Comparison of ENCODE assay signal across 16 cellular contexts in the genomic region with DNA sequence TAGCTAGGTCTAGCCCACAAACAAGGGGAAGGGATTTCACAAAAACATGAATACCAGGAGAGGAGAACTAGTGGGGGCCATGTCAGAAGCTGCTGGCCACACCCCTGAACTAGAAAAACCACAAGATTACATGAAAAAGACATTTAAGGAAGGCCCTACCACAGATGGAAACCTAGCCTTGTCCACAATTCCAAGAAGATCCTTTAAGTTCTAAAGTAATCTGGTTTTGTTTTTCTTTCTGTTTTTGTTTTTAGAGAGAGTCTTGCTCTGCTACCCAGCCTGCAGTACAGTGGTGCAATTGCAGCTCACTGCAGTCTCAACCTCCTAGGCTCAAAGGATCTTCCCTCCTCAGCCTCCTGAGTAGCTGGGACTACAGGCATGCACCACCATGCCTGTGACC. TPM values are rescaled to one million over a fixed set of nuclear protein-coding genes. Genes with fewer than 3 reads are reported as not detected.
A peak's percentile ranks its signal among the peaks of the same experiment; 100 is the strongest.
DNase-seq lines count a peak whose midpoint lies in the region; ATAC-seq and TF ChIP-seq lines count a peak whose summit lies in the region.
"Had no signal": no experiment of that assay in that cellular context is flagged by ENCODE, and none has a peak within 500 bp of the region (broad histone marks: within the 10 kb centered on the region; RNA-seq: fewer than 3 reads in every experiment).

No MANE protein-coding gene starts in this region.

- H3K27me3 Mint-ChIP-seq in activated naive CD8-positive, alpha-beta T cell treated with anti-CD3 and anti-CD28 coated beads for 36 hours, result no peaks in the 10 kb centered on the region
- H3K27me3 Mint-ChIP-seq in activated naive CD8-positive, alpha-beta T cell treated with anti-CD3 and anti-CD28 coated beads, Interleukin-2, amount 50 U/mL, for 24 hours, result peaks cover 2% of the 10 kb centered on the region
- H3K27me3 Mint-ChIP-seq in activated CD8-positive, alpha-beta T cell treated with anti-CD3 and anti-CD28 coated beads for 36 hours, result no peaks in the 10 kb centered on the region
- H3K27me3 Mint-ChIP-seq in stimulated activated naive B cell treated with anti-CD40 and anti-IgM and Interleukin-4, amounts not matched to agents 10 μg/mL and 1 μg/mL and 100 μg/mL, for 72 hours, result peaks cover 0 to 4% of the 10 kb centered on the region in 2 donors
- H3K27me3 Mint-ChIP-seq: CD4-positive, alpha-beta T cell had no signal

- H3K4me1 ChIP-seq in sigmoid colon, result no peaks in the 10 kb centered on the region

- no peak for TF ChIP-seq EP300 in sigmoid colon (IDR thresholded peaks at IDR 0.05)

- intact Hi-C loops in activated CD8-positive, alpha-beta T cell treated with anti-CD3 and anti-CD28 coated beads for 36 hours (cut with micrococcal nuclease), result no loop called here
- intact Hi-C loops in sigmoid colon (cut with DNase I), result no loop called here

- no peak overlapping the region for H3K27ac ChIP-seq in sigmoid colon

- H3K9me3 Mint-ChIP-seq in activated naive CD8-positive, alpha-beta T cell treated with anti-CD3 and anti-CD28 coated beads for 36 hours, result peaks cover 16% of the 10 kb centered on the region
- peaks cover 8% of the 10 kb centered on the region for H3K9me3 Mint-ChIP-seq in activated naive CD8-positive, alpha-beta T cell treated with anti-CD3 and anti-CD28 coated beads, Interleukin-2, amount 50 U/mL, for 24 hours
- H3K9me3 Mint-ChIP-seq in activated CD8-positive, alpha-beta T cell treated with anti-CD3 and anti-CD28 coated beads for 36 hours, result peaks cover 13% of the 10 kb centered on the region
- peaks cover 0 to 5% of the 10 kb centered on the region in 2 donors for H3K9me3 Mint-ChIP-seq in stimulated activated naive B cell treated with anti-CD40 and anti-IgM and Interleukin-4, amounts not matched to agents 10 μg/mL and 1 μg/mL and 100 μg/mL, for 72 hours

- CTCF ChIA-PET in activated CD8-positive, alpha-beta T cell treated with anti-CD3 and anti-CD28 coated beads for 36 hours (lab: Charles Lee), result interaction anchor here (0.9 to 3.1 kb wide), 8 partner anchors 9 to 64 kb away, joined by 3 to 20 read pairs (median 5); no protein-coding TSS in a partner anchor

- peak overlapping the region; percentile 44 for H3K27ac Mint-ChIP-seq in activated naive CD8-positive, alpha-beta T cell treated with anti-CD3 and anti-CD28 coated beads for 36 hours
- H3K27ac Mint-ChIP-seq in activated naive CD8-positive, alpha-beta T cell treated with anti-CD3 and anti-CD28 coated beads, Interleukin-2, amount 50 U/mL, for 24 hours, result no peak overlapping the region
- peak overlapping the region; percentile 70 for H3K27ac Mint-ChIP-seq in activated CD8-positive, alpha-beta T cell treated with anti-CD3 and anti-CD28 coated beads for 36 hours
- peak overlapping the region; percentile 48 for H3K27ac Mint-ChIP-seq in stimulated activated naive B cell treated with anti-CD40 and anti-IgM and Interleukin-4, amounts not matched to agents 10 μg/mL and 1 μg/mL and 100 μg/mL, for 72 hours
- H3K27ac Mint-ChIP-seq: activated naive CD4-positive, alpha-beta T cell treated with anti-CD3 and anti-CD28 coated beads for 36 hours; CD4-positive, alpha-beta T cell; endodermal cell had no signal

- peaks cover 15% of the 10 kb centered on the region for H3K36me3 Mint-ChIP-seq in activated naive CD8-positive, alpha-beta T cell treated with anti-CD3 and anti-CD28 coated beads for 36 hours
- no peaks in the 10 kb centered on the region for H3K36me3 Mint-ChIP-seq in activated naive CD8-positive, alpha-beta T cell treated with anti-CD3 and anti-CD28 coated beads, Interleukin-2, amount 50 U/mL, for 24 hours (ENCODE audit: low read depth)
- peaks cover 8% of the 10 kb centered on the region for H3K36me3 Mint-ChIP-seq in activated CD8-positive, alpha-beta T cell treated with anti-CD3 and anti-CD28 coated beads for 36 hours (ENCODE audit: low read depth)
- H3K36me3 Mint-ChIP-seq in stimulated activated naive B cell treated with anti-CD40 and anti-IgM and Interleukin-4, amounts not matched to agents 10 μg/mL and 1 μg/mL and 100 μg/mL, for 72 hours, result peaks cover 3 to 5% of the 10 kb centered on the region in 2 donors

- H3K4me3 ChIP-seq in NB4 (ENCODE audit: low read depth, low read length) (no peak overlapping the region), sigmoid colon (no peak overlapping the region)

- no peak overlapping the region for H3K4me3 Mint-ChIP-seq in activated naive CD8-positive, alpha-beta T cell treated with anti-CD3 and anti-CD28 coated beads for 36 hours
- H3K4me3 Mint-ChIP-seq in activated naive CD8-positive, alpha-beta T cell treated with anti-CD3 and anti-CD28 coated beads, Interleukin-2, amount 50 U/mL, for 24 hours, result no peak overlapping the region
- H3K4me3 Mint-ChIP-seq in activated CD8-positive, alpha-beta T cell treated with anti-CD3 and anti-CD28 coated beads for 36 hours, result no peak overlapping the region
- H3K4me3 Mint-ChIP-seq in stimulated activated naive B cell treated with anti-CD40 and anti-IgM and Interleukin-4, amounts not matched to agents 10 μg/mL and 1 μg/mL and 100 μg/mL, for 72 hours, result no peak overlapping the region
- H3K4me3 Mint-ChIP-seq: activated naive CD4-positive, alpha-beta T cell treated with anti-CD3 and anti-CD28 coated beads for 36 hours; CD4-positive, alpha-beta T cell; endodermal cell had no signal

- H3K27me3 ChIP-seq in sigmoid colon, result no peaks in the 10 kb centered on the region

- peaks cover 24% of the 10 kb centered on the region for H3K4me1 Mint-ChIP-seq in activated naive CD8-positive, alpha-beta T cell treated with anti-CD3 and anti-CD28 coated beads for 36 hours
- H3K4me1 Mint-ChIP-seq in activated naive CD8-positive, alpha-beta T cell treated with anti-CD3 and anti-CD28 coated beads, Interleukin-2, amount 50 U/mL, for 24 hours, result peaks cover 25% of the 10 kb centered on the region
- H3K4me1 Mint-ChIP-seq in activated CD8-positive, alpha-beta T cell treated with anti-CD3 and anti-CD28 coated beads for 36 hours (ENCODE audit: low read depth), result peaks cover 29% of the 10 kb centered on the region
- H3K4me1 Mint-ChIP-seq in stimulated activated naive B cell treated with anti-CD40 and anti-IgM and Interleukin-4, amounts not matched to agents 10 μg/mL and 1 μg/mL and 100 μg/mL, for 72 hours, result peaks cover 0 to 3% of the 10 kb centered on the region in 2 donors

- no peak for ATAC-seq in activated naive CD8-positive, alpha-beta T cell treated with anti-CD3 and anti-CD28 coated beads, Interleukin-2, amount 50 U/mL, for 24 hours
- peak; percentile 64 for ATAC-seq in activated CD8-positive, alpha-beta T cell treated with anti-CD3 and anti-CD28 coated beads for 36 hours
- no peak for ATAC-seq in stimulated activated naive B cell treated with anti-CD40 and anti-IgM and Interleukin-4, amounts not matched to agents 10 μg/mL and 1 μg/mL and 100 μg/mL, for 72 hours (replicated peaks)
- ATAC-seq in GM21786 (IDR thresholded peaks at IDR 0.05; ENCODE audit: unreplicated experiment), result no peak
- ATAC-seq: left lobe of liver had no signal

- no peaks in the 10 kb centered on the region for H3K9me3 ChIP-seq in sigmoid colon

- no peaks in the 10 kb centered on the region for H3K36me3 ChIP-seq in sigmoid colon

- TF ChIP-seq CTCF in NB4 (IDR thresholded peaks at IDR 0.05; ENCODE audit: low read depth, low read length) (no peak), sigmoid colon (IDR thresholded peaks at IDR 0.05) (no peak)
- TF ChIP-seq CTCF in activated CD8-positive, alpha-beta T cell treated with anti-CD3 and anti-CD28 coated beads for 36 hours (IDR thresholded peaks at IDR 0.05), result no peak

- TF ChIP-seq POLR2A in NB4 (IDR thresholded peaks at IDR 0.05; ENCODE audit: extremely low read depth, insufficient read length), result no peak
- no peak for TF ChIP-seq POLR2A in sigmoid colon (IDR thresholded peaks at IDR 0.05)

- POLR2A ChIA-PET in activated CD8-positive, alpha-beta T cell treated with anti-CD3 and anti-CD28 coated beads for 36 hours (lab: Charles Lee), result interaction anchor here (0.5 to 2.3 kb wide), 5 partner anchors 10 to 828 kb away, joined by 3 to 7 read pairs (median 5); no protein-coding TSS in a partner anchor

- DNase-seq in activated naive CD8-positive, alpha-beta T cell treated with anti-CD3 and anti-CD28 coated beads for 36 hours, result no peak
- no peak for DNase-seq in activated naive CD8-positive, alpha-beta T cell treated with anti-CD3 and anti-CD28 coated beads, Interleukin-2, amount 50 U/mL, for 24 hours
- DNase-seq in NB4 (ENCODE audit: low read depth) (peak; percentile 49), sigmoid colon (no peak)
- peak; percentile 21 for DNase-seq in activated CD8-positive, alpha-beta T cell treated with anti-CD3 and anti-CD28 coated beads for 36 hours
- no peak for DNase-seq in stimulated activated naive B cell treated with anti-CD40 and anti-IgM and Interleukin-4, amounts not matched to agents 10 μg/mL and 1 μg/mL and 100 μg/mL, for 72 hours
- DNase-seq in stimulated activated CD4-positive, alpha-beta T cell treated with anti-CD3 and anti-CD28 coated beads, Interleukin-2, amount 100 ng/mL, for 24 hours, result no peak
- DNase-seq: activated CD4-positive, CD25-positive, alpha-beta regulatory T cell; activated naive CD4-positive, alpha-beta T cell treated with anti-CD3 and anti-CD28 coated beads for 36 hours; CD4-positive, alpha-beta T cell; HCEC 1CT; NCI-H1694 treated with DMSO at 0.1 percent for 48 hours; stimulated activated CD8-positive, alpha-beta memory T cell treated with anti-CD3 and anti-CD28 coated beads, Interleukin-4, amount 100 ng/mL, for 48 hours had no signal

RNA-seq across cellular contexts. Expression of a gene that starts 34.2 kb away (rescaled TPM):
- 100 to 1,000 TPM; 119 to 122 TPM for total RNA-seq in activated naive CD8-positive, alpha-beta T cell treated with anti-CD3 and anti-CD28 coated beads for 36 hours
- 100 to 1,000 TPM; 119 to 120 TPM for total RNA-seq in activated CD8-positive, alpha-beta T cell treated with anti-CD3 and anti-CD28 coated beads for 36 hours
- 10 to 100 TPM; 63.7 to 77.9 (median 73.4) TPM for total RNA-seq in sigmoid colon
- polyA plus RNA-seq in sigmoid colon, result 100 to 1,000 TPM in 1 of 3 donors, 10 to 100 TPM in 2; 60.2 to 128 (median 70.9) TPM

Comparison
In these comparisons a context has a peak if more than half of its experiments do, and no peak if none do; other contexts are left out.
1. DNase-seq: peak in NB4 (single experiment) and activated CD8-positive, alpha-beta T cell treated with anti-CD3 and anti-CD28 coated beads for 36 hours (single experiment); none in activated naive CD8-positive, alpha-beta T cell treated with anti-CD3 and anti-CD28 coated beads for 36 hours (single experiment), activated naive CD8-positive, alpha-beta T cell treated with anti-CD3 and anti-CD28 coated beads, Interleukin-2, amount 50 U/mL, for 24 hours (single experiment), stimulated activated naive B cell treated with anti-CD40 and anti-IgM and Interleukin-4, amounts not matched to agents 10 μg/mL and 1 μg/mL and 100 μg/mL, for 72 hours (single experiment), sigmoid colon (single experiment) and stimulated activated CD4-positive, alpha-beta T cell treated with anti-CD3 and anti-CD28 coated beads, Interleukin-2, amount 100 ng/mL, for 24 hours (0 of 2).